In genomic region chr10:80718024-80718423, GRCh38 we compare ENCODE assay signal across 21 cellular contexts.
"Had no signal": no experiment of that assay in that cellular context is flagged by ENCODE, and none has a peak within 500 bp of the region (broad histone marks: within the 10 kb centered on the region; RNA-seq: fewer than 3 reads in every experiment).

No MANE protein-coding gene starts in this region.

- DNase-seq: activated CD4-positive, alpha-beta T cell treated with anti-CD3 and anti-CD28 coated beads, Interleukin-2, amount 10 ng/mL, durations not matched to agents 7 days and 5 days; activated CD4-positive, CD25-positive, alpha-beta regulatory T cell treated with anti-CD3 and anti-CD28 coated beads, Interleukin-2, amount 50 U/mL, for 72 hours; activated CD8-positive, alpha-beta T cell treated with anti-CD3 and anti-CD28 coated beads, Interleukin-2, amount 10 ng/mL, durations not matched to agents 7 days and 5 days; activated gamma-delta T cell; anterior cingulate cortex; effector CD4-positive, alpha-beta T cell; erythroblast; foreskin fibroblast; heart right ventricle; natural killer cell; pancreas; psoas muscle; small intestine; stimulated activated CD4-positive, alpha-beta T cell treated with anti-CD3 and anti-CD28 coated beads, Interleukin-2, amount 100 ng/mL, for 24 hours; stimulated activated naive B cell treated with anti-CD40 and anti-IgM and Interleukin-4, amounts not matched to agents 10 μg/mL and 1 μg/mL and 100 μg/mL, for 72 hours; upper lobe of right lung had no signal

- H3K27ac ChIP-seq: heart right ventricle, neutrophil, pancreas, psoas muscle, upper lobe of right lung, VCaP had no signal

- H3K27me3 ChIP-seq: pancreas, upper lobe of right lung had no signal

- H3K4me3 ChIP-seq: heart right ventricle, lung, pancreas, psoas muscle, upper lobe of right lung had no signal

- H3K36me3 ChIP-seq: heart right ventricle, neutrophil, pancreas, upper lobe of right lung had no signal

- ATAC-seq: activated CD8-positive, alpha-beta T cell treated with anti-CD3 and anti-CD28 coated beads, Interleukin-2, amount 10 ng/mL, durations not matched to agents 7 days and 5 days; heart right ventricle; left lobe of liver; pancreas; psoas muscle; sciatic nerve; upper lobe of right lung had no signal

- H3K9me3 ChIP-seq: heart right ventricle, neutrophil, pancreas, psoas muscle, upper lobe of right lung had no signal

- H3K4me1 ChIP-seq: heart right ventricle, pancreas, psoas muscle, upper lobe of right lung had no signal
